Comparison of ENCODE assay signal across 16 cellular contexts in the genomic region with DNA sequence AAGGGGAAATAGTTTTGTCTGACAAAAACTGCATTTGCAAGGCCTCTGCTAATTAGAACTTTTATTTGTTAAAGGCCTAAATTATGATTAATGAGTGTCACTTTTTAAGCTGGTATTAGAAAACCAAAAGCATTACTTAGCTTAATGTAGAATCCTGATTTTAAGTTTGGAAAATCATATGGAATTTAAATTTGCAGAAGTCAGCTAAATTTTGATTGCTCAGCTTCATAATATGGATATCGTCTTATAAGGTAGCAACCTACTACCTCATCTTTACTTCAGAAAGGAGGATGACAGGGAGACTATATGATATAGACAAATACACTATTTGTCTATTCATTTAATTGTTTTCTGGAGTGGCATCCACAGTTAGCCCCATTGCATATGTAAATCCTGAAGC.
A peak's percentile ranks its signal among the peaks of the same experiment; 100 is the strongest.
DNase-seq lines count a peak whose midpoint lies in the region; ATAC-seq, FAIRE-seq and TF ChIP-seq lines count a peak whose summit lies in the region.
"Had no signal": no experiment of that assay in that cellular context is flagged by ENCODE, and none has a peak within 500 bp of the region (broad histone marks: within the 10 kb centered on the region; RNA-seq: fewer than 3 reads in every experiment).

No MANE protein-coding gene starts in this region.

- no peaks in the 10 kb centered on the region for H4K20me1 ChIP-seq in IMR-90 (ENCODE audit: insufficient read depth, low read length)

- H3K9me3 Mint-ChIP-seq in CD4-positive, alpha-beta T cell, result no peaks in the 10 kb centered on the region
- H3K9me3 Mint-ChIP-seq: CD8-positive, alpha-beta T cell; IgD-negative memory B cell had no signal

- peaks cover 2 to 7% of the 10 kb centered on the region in 2 experiments; a peak in 3 of 4 replicates for H3K79me1 ChIP-seq in IMR-90 (ENCODE audit: low read depth in 1 of 2, low read length in 2 of 2)

- H3K14ac ChIP-seq in IMR-90 (replicated peaks; ENCODE audit: low read depth, low read length), result no peak overlapping the region

- no peak overlapping the region for H3K23ac ChIP-seq in IMR-90 (ENCODE audit: low read depth, low read length)

- H3K4me1 Mint-ChIP-seq in CD4-positive, alpha-beta T cell (ENCODE audit: low read depth), result no peaks in the 10 kb centered on the region
- H3K4me1 Mint-ChIP-seq: IgD-negative memory B cell had no signal

- H3K56ac ChIP-seq in IMR-90 (ENCODE audit: extremely low read depth, insufficient read depth, low read length), result no peak overlapping the region

- CTCF ChIA-PET in CD4-positive, alpha-beta T cell (lab: Charles Lee), result interaction anchor here (0.9 to 1.2 kb wide), 2 partner anchors 10 to 22 kb away, joined by 3 read pairs; no protein-coding TSS in a partner anchor
- CTCF ChIA-PET in IMR-90 (lab: Yijun Ruan, JAX), result interaction anchor here (1.0 kb wide), 2 partner anchors 10 to 36 kb away, joined by 3 read pairs; no protein-coding TSS in a partner anchor

- H3K4me3 ChIP-seq in IMR-90 (ENCODE audit: insufficient read depth, low read depth, low read length), result no peak overlapping the region

- H3K4me1 ChIP-seq in IMR-90 (ENCODE audit: control insufficient read depth, insufficient read depth, low read length), result no peaks in the 10 kb centered on the region; the same call in 1 of the 2 replicates

- H3K18ac ChIP-seq in IMR-90 (ENCODE audit: low read depth, low read length), result no peak overlapping the region

- no peaks in the 10 kb centered on the region for H3K9me3 ChIP-seq in CD4-positive, alpha-beta T cell (ENCODE audit: control insufficient read depth, low read length)
- H3K9me3 ChIP-seq in IMR-90 (ENCODE audit: control insufficient read depth, insufficient read depth, low read length), result no peaks in the 10 kb centered on the region

- H2AFZ ChIP-seq in IMR-90 (replicated peaks; ENCODE audit: low read length, poor library complexity), result no peak overlapping the region

- no CpG with 5 or more reads among the region's 1 CpG for WGBS in IMR-90 (ENCODE audit: extremely low coverage in 2 of 2, insufficient read length in 1 of 2), 2 experiments

- H2BK120ac ChIP-seq in IMR-90 (ENCODE audit: low read depth, low read length), result no peak overlapping the region

- no peak overlapping the region for H2AK9ac ChIP-seq in IMR-90 (replicated peaks; ENCODE audit: low read depth, low read length, poor library complexity)

- H3K4ac ChIP-seq in IMR-90 (ENCODE audit: low read depth, low read length), result no peak overlapping the region

- intact Hi-C loops in CD4-positive, alpha-beta T cell (cut with DNase I, micrococcal nuclease), result no loop called here
- intact Hi-C loops in IMR-90 (cut with micrococcal nuclease), result loop anchor here (5.0 kb wide), 1 partner anchor 111 kb away; no protein-coding TSS in a partner anchor

- peaks cover 32% of the 10 kb centered on the region for H3K36me3 Mint-ChIP-seq in CD4-positive, alpha-beta T cell (ENCODE audit: low read depth)

- H3K9me1 ChIP-seq in IMR-90 (ENCODE audit: insufficient read depth, low read length), result no peaks in the 10 kb centered on the region; the same call in 1 of the 2 replicates

- H2BK20ac ChIP-seq in IMR-90 (ENCODE audit: low read depth, low read length), result no peak overlapping the region

- no peak for TF ChIP-seq RAD21 in IMR-90 (IDR thresholded peaks at IDR 0.05; ENCODE audit: low read length)

- in situ Hi-C loops in IMR-90 (cut with MboI; ENCODE audit: low sequenced_read_pairs), result no loop called here

- no peak for TF ChIP-seq CTCF in CD4-positive, alpha-beta T cell (IDR thresholded peaks at IDR 0.05)
- TF ChIP-seq CTCF in IMR-90 (conservative IDR thresholded peaks at IDR 0.05; ENCODE audit: low read depth, low read length), result no peak

- no peaks in the 10 kb centered on the region for H3K27me3 ChIP-seq in CD4-positive, alpha-beta T cell (ENCODE audit: control insufficient read depth, insufficient read depth, low read length)
- H3K27me3 ChIP-seq in IMR-90 (ENCODE audit: control insufficient read depth, insufficient read depth, low read length), result no peaks in the 10 kb centered on the region

- DNase-seq in CD4-positive, alpha-beta T cell, result no peak
- DNase-seq in IMR-90, result no peak
- no peak for DNase-seq in pons (ENCODE audit: low spot score)
- DNase-seq in HTR-8/SVneo (ENCODE audit: insufficient read length, low spot score), result no peak
- DNase-seq: AML-193; Calu3; CD8-positive, alpha-beta T cell; DMS79 treated with DMSO at 0.1 percent for 48 hours; GF-D8; GOT3; H7; KG1 had no signal

- ATAC-seq in CD4-positive, alpha-beta T cell (ENCODE audit: poor library complexity), result no peak
- ATAC-seq in IMR-90 (ENCODE audit: low read depth) (no peak), HG03442 (IDR thresholded peaks at IDR 0.05; ENCODE audit: unreplicated experiment) (no peak)
- ATAC-seq: CD8-positive, alpha-beta T cell had no signal

- no peak overlapping the region for H3K4me2 ChIP-seq in IMR-90 (ENCODE audit: low read depth, low read length)

- H3K9ac ChIP-seq in IMR-90 (ENCODE audit: low read depth, low read length), result no peak overlapping the region

- no peak overlapping the region for H3K27ac ChIP-seq in CD4-positive, alpha-beta T cell (ENCODE audit: low read depth, low read length)
- H3K27ac ChIP-seq in IMR-90 (ENCODE audit: insufficient read depth, low read length), result no peak overlapping the region
- H3K27ac ChIP-seq: C4-2B had no signal

- TF ChIP-seq POLR2A in IMR-90 (IDR thresholded peaks at IDR 0.05; ENCODE audit: low read depth, low read length), result no peak

- H3K4me3 Mint-ChIP-seq in CD4-positive, alpha-beta T cell, result no peak overlapping the region
- H3K4me3 Mint-ChIP-seq: CD8-positive, alpha-beta T cell; IgD-negative memory B cell had no signal

- H3K36me3 ChIP-seq in IMR-90 (ENCODE audit: control insufficient read depth, insufficient read depth, low read length), result 0 out of 2 replicates have a peak, but pooled peaks cover 2% of the 10 kb centered on the region

- H2BK15ac ChIP-seq in IMR-90 (ENCODE audit: low read depth, low read length), result no peak overlapping the region

- POLR2A ChIA-PET in CD4-positive, alpha-beta T cell (lab: Charles Lee), result no interaction called here
- POLR2A ChIA-PET in IMR-90 (lab: Charles Lee; ENCODE audit: unreplicated experiment), result interaction anchor here (0.6 kb wide), 1 partner anchor 8 kb away, joined by 4 read pairs; no protein-coding TSS in a partner anchor

- FAIRE-seq in islet of Langerhans (lab: Jason Lieb, UNC), result peak; percentile 45
- FAIRE-seq in HTR-8/SVneo (lab: Jason Lieb, UNC), result no peak

- peak overlapping the region; percentile 24 for H3K27ac Mint-ChIP-seq in CD4-positive, alpha-beta T cell
- H3K27ac Mint-ChIP-seq: CD8-positive, alpha-beta T cell; IgD-negative memory B cell had no signal

- no peak overlapping the region for H2AK5ac ChIP-seq in IMR-90 (ENCODE audit: low read depth, low read length)

- no TSS peak for BruUV-seq in IMR-90 (replicated peaks; lab: Mats Ljungman, UMichigan)

- H4K8ac ChIP-seq in IMR-90 (ENCODE audit: low read depth in 2 of 2, low read length in 2 of 2), result no peak overlapping the region

- no peak overlapping the region for H4K5ac ChIP-seq in IMR-90 (ENCODE audit: low read depth, low read length)

- no peaks in the 10 kb centered on the region for H3K27me3 Mint-ChIP-seq in CD4-positive, alpha-beta T cell
- H3K27me3 Mint-ChIP-seq: IgD-negative memory B cell had no signal

- dilution Hi-C loops in IMR-90 (cut with HindIII; ENCODE audit: low sequenced_read_pairs, unreplicated experiment), result no loop called here

- no peak overlapping the region for H4K91ac ChIP-seq in IMR-90 (ENCODE audit: insufficient read depth, low read depth, low read length)

- no peak overlapping the region for H2BK5ac ChIP-seq in IMR-90 (ENCODE audit: low read depth, low read length, poor library complexity, severe bottlenecking)

TF ChIP-seq in IMR-90, 13 proteins besides CTCF, POLR2A, EP300 and RAD21:
- peak; percentile 51 for TF ChIP-seq MAFK (IDR thresholded peaks at IDR 0.05; ENCODE audit: low read depth, low read length)
- no peak for TF ChIP-seq SMC3 (IDR thresholded peaks at IDR 0.05; ENCODE audit: low read depth, low read length)
